Comparison of ENCODE assay signal across 8 cellular contexts in genomic region chr5:96702503-96703383, GRCh38. TPM values are rescaled to one million over a fixed set of nuclear protein-coding genes. Genes with fewer than 3 reads are reported as not detected.
DNase-seq lines count a peak whose midpoint lies in the region; ATAC-seq and TF ChIP-seq lines count a peak whose summit lies in the region.

No MANE protein-coding gene starts in this region.

- H3K36me3 ChIP-seq in heart right ventricle (peaks cover 0 to 14% (median 0%) of the 10 kb centered on the region in 9 donors), transverse colon (peaks cover 0 to 11% (median 0%) of the 10 kb centered on the region in 4 donors)

- ATAC-seq in GM21576 (IDR thresholded peaks at IDR 0.05; ENCODE audit: unreplicated experiment) (peak; percentile 50), heart right ventricle (peak; percentile 97 to 99 (median 98))

- peak; percentile 87 for TF ChIP-seq POLR2A in transverse colon (IDR thresholded peaks at IDR 0.05)

- H3K9me3 ChIP-seq in heart right ventricle (no peaks in the 10 kb centered on the region), transverse colon (no peaks in the 10 kb centered on the region)

- intact Hi-C loops in heart right ventricle (cut with DNase I) (loop anchor here in 5 of 10 donors (1.0 to 10.0 kb wide), 4 partner anchors 40 to 848 kb away; partner anchors contain the start of gene CAST (in 4 of the 5)), posterior cingulate gyrus (cut with DNase I) (loop anchor here (5.0 to 10.0 kb wide), 2 partner anchors 40 to 358 kb away; partner anchors contain the start of gene CAST), transverse colon (cut with DNase I; ENCODE audit: low total_unique reads) (no loop called here)

- TF ChIP-seq EP300 in transverse colon (IDR thresholded peaks at IDR 0.05; ENCODE audit: low read depth), result peak; percentile 20

- no peak for TF ChIP-seq CTCF in heart right ventricle (IDR thresholded peaks at IDR 0.05)
- TF ChIP-seq CTCF in transverse colon (IDR thresholded peaks at IDR 0.05), result no peak

- in situ Hi-C loops in transverse colon (cut with MboI; ENCODE audit: low pct_ligation_motif_present in 1 of 4, low pct_unique_long_range_greater_than_20kb in 1 of 4, low sequenced_read_pairs in 3 of 4), result no loop called here

- peak overlapping the region; percentile 90 to 98 (median 95) for H3K27ac ChIP-seq in heart right ventricle
- peak overlapping the region; percentile 89 to 94 (median 92) for H3K27ac ChIP-seq in transverse colon

- H3K27me3 ChIP-seq in heart right ventricle (no peaks in the 10 kb centered on the region), transverse colon (no peaks in the 10 kb centered on the region)

- DNase-seq in DMS53 (lab: John Stamatoyannopoulos, UW) (peak; percentile 98), HuH-7.5 (ENCODE audit: low spot score) (peak; percentile 64), T-helper 1 cell (peak; percentile 58 to 83 (median 79)), amniotic stem cell (lab: John Stamatoyannopoulos, UW) (peak; percentile 94), heart right ventricle (peak; percentile 94 to 95), posterior cingulate gyrus (peak; percentile 83 to 99 (median 93)), transverse colon (peak; percentile 94)

- H3K4me1 ChIP-seq in heart right ventricle (peaks cover 0 to 80% (median 46%) of the 10 kb centered on the region in 9 donors), transverse colon (peaks cover 11 to 20% (median 12%) of the 10 kb centered on the region in 4 donors)

- 0 to 1% methylated on average over 70 of the region's 70 CpGs for WGBS in heart right ventricle, 2 donors
- 0 to 3% methylated on average over 5 to 62 of the region's 70 CpGs for WGBS in transverse colon (ENCODE audit: low coverage in 1 of 2), 2 donors

- H3K4me3 ChIP-seq in heart right ventricle (peak overlapping the region; percentile 55 to 84 (median 72)), transverse colon (peak overlapping the region; percentile 21 to 72 (median 50))

RNA-seq across cellular contexts. Expression of gene CAST, which starts 40.6 kb away (rescaled TPM):
- total RNA-seq in heart right ventricle, result 100 to 1,000 TPM; 385 to 783 (median 535) TPM
- 100 to 1,000 TPM; 174 to 245 TPM for polyA plus RNA-seq in heart right ventricle
- 100 to 1,000 TPM; 237 to 556 (median 335) TPM for total RNA-seq in transverse colon

Comparison
In these comparisons a context has a peak if more than half of its experiments do, and no peak if none do; other contexts are left out.
1. Peak in every context shown above with its lines: DNase-seq, ATAC-seq, H3K4me3 ChIP-seq and H3K27ac ChIP-seq.